In genomic region chr3:193498195-193498594, GRCh38 we compare ENCODE assay signal across 27 cellular contexts. TPM values are rescaled to one million over a fixed set of nuclear protein-coding genes. Genes with fewer than 3 reads are reported as not detected.
"Had no signal": no experiment of that assay in that cellular context is flagged by ENCODE, and none has a peak within 500 bp of the region (broad histone marks: within the 10 kb centered on the region; RNA-seq: fewer than 3 reads in every experiment).

No MANE protein-coding gene starts in this region.

- DNase-seq: activated CD4-positive, alpha-beta T cell treated with anti-CD3 and anti-CD28 coated beads, Interleukin-2, amount 10 ng/mL, durations not matched to agents 7 days and 5 days; activated CD4-positive, CD25-positive, alpha-beta regulatory T cell treated with anti-CD3 and anti-CD28 coated beads, Interleukin-2, amount 50 U/mL, for 72 hours; activated CD8-positive, alpha-beta T cell treated with anti-CD3 and anti-CD28 coated beads, Interleukin-2, amount 10 ng/mL, durations not matched to agents 7 days and 5 days; activated gamma-delta T cell treated with Interleukin-2 at 50 U/mL for 16 hours; anterior cingulate cortex; body of pancreas; cortex of kidney; foreskin fibroblast; heart right ventricle; kidney; naive thymus-derived CD8-positive, alpha-beta T cell; posterior cingulate gyrus; right lobe of liver; stimulated activated CD4-positive, alpha-beta T cell treated with anti-CD3 and anti-CD28 coated beads, Interleukin-1b, Interleukin-23, amount 100 ng/mL, for 48 hours; substantia nigra; T-helper 9 cell; thyroid gland had no signal

- H3K4me1 ChIP-seq: body of pancreas, neural progenitor cell had no signal

- H3K27me3 ChIP-seq: body of pancreas, cardiac muscle cell, neural progenitor cell, right lobe of liver, thyroid gland had no signal

- H3K4me2 ChIP-seq: neural progenitor cell had no signal

- H3K36me3 ChIP-seq: cardiac muscle cell, heart right ventricle, neural progenitor cell, right lobe of liver, thyroid gland had no signal

- H3K9me3 Mint-ChIP-seq: activated CD4-positive, alpha-beta T cell treated with anti-CD3 and anti-CD28 coated beads, Interleukin-2, amount 10 ng/mL, durations not matched to agents 7 days and 5 days; activated naive CD4-positive, alpha-beta T cell treated with anti-CD3 and anti-CD28 coated beads, Interleukin-2, amount 50 U/mL, for 24 hours; naive thymus-derived CD8-positive, alpha-beta T cell; neural progenitor cell; stimulated activated naive CD8-positive, alpha-beta T cell treated with anti-CD3 and anti-CD28 coated beads, Interleukin-15, Interleukin-2, amounts not matched to agents 100 ng/mL and 50 ng/mL, for 24 hours had no signal

- H3K9me3 ChIP-seq: body of pancreas, heart right ventricle, right lobe of liver, thyroid gland had no signal

- H2AFZ ChIP-seq: neural progenitor cell had no signal

- H3K4me3 ChIP-seq: body of pancreas, cardiac muscle cell, heart right ventricle, lung, neural progenitor cell, right lobe of liver, skin epidermis, thyroid gland had no signal

- ATAC-seq: activated CD8-positive, alpha-beta T cell treated with anti-CD3 and anti-CD28 coated beads, Interleukin-2, amount 10 ng/mL, durations not matched to agents 7 days and 5 days; body of pancreas; heart right ventricle; naive thymus-derived CD8-positive, alpha-beta T cell had no signal

- H3K27ac ChIP-seq: body of pancreas, cardiac muscle cell, heart right ventricle, neural progenitor cell, right lobe of liver, skin epidermis, thyroid gland, VCaP had no signal

- H3K4me1 Mint-ChIP-seq: activated CD4-positive, alpha-beta T cell treated with anti-CD3 and anti-CD28 coated beads, Interleukin-2, amount 10 ng/mL, durations not matched to agents 7 days and 5 days; activated naive CD4-positive, alpha-beta T cell treated with anti-CD3 and anti-CD28 coated beads, Interleukin-2, amount 50 U/mL, for 24 hours; naive thymus-derived CD8-positive, alpha-beta T cell; neural progenitor cell had no signal

- H3K9ac ChIP-seq: neural progenitor cell had no signal

- H3K4me3 Mint-ChIP-seq: activated CD4-positive, alpha-beta T cell treated with anti-CD3 and anti-CD28 coated beads, Interleukin-2, amount 10 ng/mL, durations not matched to agents 7 days and 5 days; activated CD8-positive, alpha-beta T cell treated with anti-CD3 and anti-CD28 coated beads, Interleukin-2, amount 10 ng/mL, durations not matched to agents 7 days and 5 days; activated naive CD4-positive, alpha-beta T cell treated with anti-CD3 and anti-CD28 coated beads, Interleukin-2, amount 50 U/mL, for 24 hours; naive thymus-derived CD8-positive, alpha-beta T cell; neural progenitor cell; stimulated activated naive CD8-positive, alpha-beta T cell treated with anti-CD3 and anti-CD28 coated beads, Interleukin-15, Interleukin-2, amounts not matched to agents 100 ng/mL and 50 ng/mL, for 24 hours had no signal

- FAIRE-seq: endometrium, kidney, urothelium cell line had no signal

- H3K27me3 Mint-ChIP-seq: activated CD4-positive, alpha-beta T cell treated with anti-CD3 and anti-CD28 coated beads, Interleukin-2, amount 10 ng/mL, durations not matched to agents 7 days and 5 days; activated naive CD4-positive, alpha-beta T cell treated with anti-CD3 and anti-CD28 coated beads, Interleukin-2, amount 50 U/mL, for 24 hours; naive thymus-derived CD8-positive, alpha-beta T cell; stimulated activated naive CD8-positive, alpha-beta T cell treated with anti-CD3 and anti-CD28 coated beads, Interleukin-15, Interleukin-2, amounts not matched to agents 100 ng/mL and 50 ng/mL, for 24 hours had no signal

- H3K27ac Mint-ChIP-seq: activated CD4-positive, alpha-beta T cell treated with anti-CD3 and anti-CD28 coated beads, Interleukin-2, amount 10 ng/mL, durations not matched to agents 7 days and 5 days; activated CD8-positive, alpha-beta T cell treated with anti-CD3 and anti-CD28 coated beads, Interleukin-2, amount 10 ng/mL, durations not matched to agents 7 days and 5 days; activated naive CD4-positive, alpha-beta T cell treated with anti-CD3 and anti-CD28 coated beads, Interleukin-2, amount 50 U/mL, for 24 hours; naive thymus-derived CD8-positive, alpha-beta T cell; neural progenitor cell; stimulated activated naive CD8-positive, alpha-beta T cell treated with anti-CD3 and anti-CD28 coated beads, Interleukin-15, Interleukin-2, amounts not matched to agents 100 ng/mL and 50 ng/mL, for 24 hours had no signal

- H3K36me3 Mint-ChIP-seq: activated naive CD4-positive, alpha-beta T cell treated with anti-CD3 and anti-CD28 coated beads, Interleukin-2, amount 50 U/mL, for 24 hours; neural progenitor cell had no signal

RNA-seq across cellular contexts. Expression of gene ATP13A4, which starts 56.5 kb away (rescaled TPM):
- total RNA-seq: epithelial cell of proximal tubule had no signal
